8 cellular contexts compared by ENCODE assay signal in the genomic region with DNA sequence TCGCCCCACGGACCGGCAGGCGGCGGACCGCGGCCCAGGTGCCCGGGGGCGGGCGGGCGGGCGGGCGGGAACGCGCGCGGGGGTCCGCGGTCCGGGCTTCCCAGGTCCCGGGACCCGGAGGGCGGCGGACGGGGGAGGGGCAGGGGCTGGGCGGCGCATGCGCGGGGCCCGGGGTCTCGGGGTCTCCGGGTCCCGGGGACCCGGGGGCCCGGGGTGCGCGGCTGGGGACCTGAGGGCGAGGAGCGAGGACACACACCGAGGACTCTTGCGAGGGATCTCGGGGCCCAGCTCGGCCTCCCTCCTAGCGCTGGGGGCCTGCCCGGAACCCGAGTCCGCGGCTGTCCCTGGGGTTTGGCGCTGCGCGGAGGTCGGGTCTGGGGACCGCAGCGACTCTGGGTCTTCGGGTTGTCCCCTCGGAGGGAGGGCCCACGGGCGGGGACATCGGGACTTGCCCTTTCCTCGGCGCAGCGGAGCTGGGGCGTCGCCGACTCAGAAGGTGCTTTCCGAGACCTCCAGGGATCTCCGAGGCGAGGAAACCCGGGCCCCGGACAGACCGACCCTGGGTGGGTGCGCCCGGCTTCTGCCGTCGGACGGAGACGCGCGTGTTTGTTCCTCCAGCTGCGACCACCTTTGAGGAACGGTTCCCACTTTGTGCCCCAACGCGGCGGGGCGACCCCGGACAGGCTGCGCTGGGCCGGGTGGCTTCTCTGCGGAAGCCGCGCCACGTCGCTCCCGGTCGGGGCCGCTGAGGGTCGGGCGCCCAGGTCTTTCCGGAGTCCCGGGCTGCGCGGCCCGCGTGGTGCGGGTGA. TPM values are rescaled to one million over a fixed set of nuclear protein-coding genes. Genes with fewer than 3 reads are reported as not detected.
A peak's percentile ranks its signal among the peaks of the same experiment; 100 is the strongest.
DNase-seq lines count a peak whose midpoint lies in the region; ATAC-seq and TF ChIP-seq lines count a peak whose summit lies in the region.

No MANE protein-coding gene starts in this region.

- H3K4me1 Mint-ChIP-seq in activated CD4-positive, alpha-beta T cell treated with anti-CD3 and anti-CD28 coated beads, Interleukin-2, amount 10 ng/mL, durations not matched to agents 7 days and 5 days, result peaks cover 19% of the 10 kb centered on the region

- H3K27ac ChIP-seq in mesodermal cell (ENCODE audit: low read depth, low read length, severe bottlenecking), result no peak overlapping the region

- H3K9me3 ChIP-seq in BE2C (no peaks in the 10 kb centered on the region), mesodermal cell (ENCODE audit: control insufficient read depth, low read length) (no peaks in the 10 kb centered on the region)

- peaks cover 3% of the 10 kb centered on the region for H3K36me3 Mint-ChIP-seq in activated CD4-positive, alpha-beta T cell treated with anti-CD3 and anti-CD28 coated beads, Interleukin-2, amount 10 ng/mL, durations not matched to agents 7 days and 5 days (ENCODE audit: low read depth)

- CTCF ChIA-PET in activated CD4-positive, alpha-beta T cell treated with anti-CD3 and anti-CD28 coated beads, Interleukin-2, amount 10 ng/mL, durations not matched to agents 7 days and 5 days (lab: Charles Lee), result interaction anchor here (0.8 to 1.5 kb wide), 2 partner anchors 117 to 128 kb away, joined by 3 to 5 read pairs; a partner anchor contains a TSS

- peak overlapping the region; percentile 83 for H3K4me3 ChIP-seq in BE2C (ENCODE audit: low read depth, low read length)
- peak overlapping the region; percentile 68 for H3K4me3 ChIP-seq in mesodermal cell (ENCODE audit: extremely low read depth, insufficient read depth, low read length, poor library complexity, severe bottlenecking)

- peaks cover 27% of the 10 kb centered on the region for H3K27me3 Mint-ChIP-seq in activated CD4-positive, alpha-beta T cell treated with anti-CD3 and anti-CD28 coated beads, Interleukin-2, amount 10 ng/mL, durations not matched to agents 7 days and 5 days

- peak overlapping the region; percentile 76 for H3K27ac Mint-ChIP-seq in activated CD4-positive, alpha-beta T cell treated with anti-CD3 and anti-CD28 coated beads, Interleukin-2, amount 10 ng/mL, durations not matched to agents 7 days and 5 days

- no peak for TF ChIP-seq CTCF in BE2C (IDR thresholded peaks at IDR 0.05; ENCODE audit: low read depth, low read length)

- POLR2A ChIA-PET in activated CD4-positive, alpha-beta T cell treated with anti-CD3 and anti-CD28 coated beads, Interleukin-2, amount 10 ng/mL, durations not matched to agents 7 days and 5 days (lab: Charles Lee), result no interaction called here

- 1% methylated on average over 72 to 84 of the region's 105 CpGs for WGBS in mesodermal cell (ENCODE audit: insufficient coverage in 2 of 2), 2 experiments

- ATAC-seq in GM19455 (IDR thresholded peaks at IDR 0.05; ENCODE audit: unreplicated experiment), result peak; percentile 28

- H3K4me3 Mint-ChIP-seq in activated CD4-positive, alpha-beta T cell treated with anti-CD3 and anti-CD28 coated beads, Interleukin-2, amount 10 ng/mL, durations not matched to agents 7 days and 5 days, result peak overlapping the region; percentile 74

- H3K36me3 ChIP-seq in BE2C (no peaks in the 10 kb centered on the region), mesodermal cell (ENCODE audit: control insufficient read depth, insufficient read depth, low read length) (no peaks in the 10 kb centered on the region)

- no peaks in the 10 kb centered on the region for H3K27me3 ChIP-seq in BE2C

- DNase-seq in BE2C (peak; percentile 47), HPDE6-E6E7 (ENCODE audit: extremely low spot score) (peak; percentile 21), ecto neural progenitor cell (ENCODE audit: low spot score) (peak; percentile 72), GDM1 (lab: John Stamatoyannopoulos, UW) (no peak)
- peak; percentile 46 for DNase-seq in activated CD4-positive, alpha-beta T cell treated with anti-CD3 and anti-CD28 coated beads, Interleukin-2, amount 10 ng/mL, durations not matched to agents 7 days and 5 days
- DNase-seq in stimulated activated CD8-positive, alpha-beta memory T cell treated with anti-CD3 and anti-CD28 coated beads, Interleukin-4, amount 100 ng/mL, for 48 hours, result peak; percentile 71

- no peaks in the 10 kb centered on the region for H3K9me3 Mint-ChIP-seq in activated CD4-positive, alpha-beta T cell treated with anti-CD3 and anti-CD28 coated beads, Interleukin-2, amount 10 ng/mL, durations not matched to agents 7 days and 5 days

- no peaks in the 10 kb centered on the region for H3K4me1 ChIP-seq in BE2C
- no peaks in the 10 kb centered on the region for H3K4me1 ChIP-seq in mesodermal cell (ENCODE audit: control insufficient read depth, insufficient read depth, low read length, poor library complexity, severe bottlenecking)

RNA-seq across cellular contexts. Expression of a gene that starts 0.5 kb away (rescaled TPM):
- polyA plus RNA-seq in BE2C (2012; ENCODE audit: insufficient read depth, insufficient read length, low read depth), result 2.6 TPM
- total RNA-seq in activated CD4-positive, alpha-beta T cell treated with anti-CD3 and anti-CD28 coated beads, Interleukin-2, amount 10 ng/mL, durations not matched to agents 7 days and 5 days, result 1 to 10 TPM; 9.5 to 9.7 TPM
- 13.5 TPM for polyA plus RNA-seq in mesodermal cell (2013, experiment 1 of 2)
- polyA plus RNA-seq in mesodermal cell (2013, experiment 2 of 2), result 8.8 TPM
